8 cellular contexts compared by ENCODE assay signal in genomic region chr5:38441730-38442573, GRCh38.
DNase-seq lines count a peak whose midpoint lies in the region; ATAC-seq and FAIRE-seq lines count a peak whose summit lies in the region.

No MANE protein-coding gene starts in this region.

- peak; percentile 95 for DNase-seq in DMS153 treated with DMSO at 0.1 percent for 48 hours (lab: John Stamatoyannopoulos, UW; ENCODE audit: unreplicated experiment)
- peak; percentile 92 for DNase-seq in HuH-7 (ENCODE audit: low spot score)
- DNase-seq in NOMO-1 treated with DMSO at 0.1 percent for 48 hours (lab: John Stamatoyannopoulos, UW; ENCODE audit: unreplicated experiment): peak; percentile 98
- DNase-seq in activated CD8-positive, alpha-beta memory T cell treated with anti-CD3 and anti-CD28 coated beads for 24 hours: peak; percentile 90
- DNase-seq in middle frontal gyrus (ENCODE audit: extremely low spot score, low spot score): peak; percentile 88
- DNase-seq in stimulated activated CD8-positive, alpha-beta memory T cell treated with anti-CD3 and anti-CD28 coated beads, Interleukin-4, amount 100 ng/mL, for 4 hours (ENCODE audit: low read depth in 2 of 2, low spot score in 1 of 2): peak; percentile 44 to 70

- FAIRE-seq in endometrium (lab: Jason Lieb, UNC): peak; percentile 95

- peak; percentile 100 for ATAC-seq in GM21529 (IDR thresholded peaks at IDR 0.05; ENCODE audit: unreplicated experiment)

Comparison
In these comparisons a context has a peak if more than half of its experiments do, and no peak if none do; other contexts are left out.
1. Peak in every context shown above with its lines: DNase-seq and ATAC-seq.